31 cellular contexts compared by ENCODE assay signal in the genomic region with DNA sequence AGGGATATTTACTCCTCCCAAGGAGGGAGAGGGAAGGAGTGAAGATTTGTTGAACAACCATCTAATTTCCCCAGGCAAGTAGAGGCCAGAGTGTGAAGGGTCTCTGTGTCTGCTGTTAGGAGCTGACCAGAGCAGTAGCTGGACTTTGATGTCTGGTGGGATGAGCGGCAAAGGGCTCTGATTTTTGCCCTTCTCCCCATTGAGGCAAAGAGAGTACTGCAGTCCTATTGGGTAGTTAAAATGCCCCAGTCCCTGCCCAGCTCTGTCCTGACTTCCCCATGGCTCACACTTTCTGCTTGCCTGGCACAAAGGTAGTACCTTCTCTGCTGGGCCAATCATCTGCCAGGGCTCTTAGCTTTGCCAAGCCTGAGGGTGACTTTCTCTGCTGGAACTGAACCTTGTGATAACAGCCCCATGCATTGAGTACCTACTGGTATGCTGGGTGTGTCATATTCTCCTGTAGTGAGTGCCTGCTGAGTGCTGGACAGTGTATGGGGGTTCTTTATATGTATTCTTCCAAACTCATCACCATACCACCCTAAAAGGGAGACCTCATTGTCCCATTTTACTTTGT.
DNase-seq lines count a peak whose midpoint lies in the region; ATAC-seq, FAIRE-seq and TF ChIP-seq lines count a peak whose summit lies in the region.
"Had no signal": no experiment of that assay in that cellular context is flagged by ENCODE, and none has a peak within 500 bp of the region (broad histone marks: within the 10 kb centered on the region; RNA-seq: fewer than 3 reads in every experiment).

No MANE protein-coding gene starts in this region.

- H3K14ac ChIP-seq in H1 (ENCODE audit: insufficient read length) = no peak overlapping the region

- H4K8ac ChIP-seq in H1 (ENCODE audit: extremely low read depth, insufficient read depth, low read length) = no peak overlapping the region

- no peak for DNase-seq in H1 (ENCODE audit: low read depth in 1 of 2, low spot score in 2 of 2)
- DNase-seq in left lobe of liver (ENCODE audit: low spot score) = no peak
- DNase-seq in sigmoid colon = peak; percentile 43
- DNase-seq in effector memory CD4-positive, alpha-beta T cell = no peak
- no peak for DNase-seq in H4 (ENCODE audit: low spot score)
- DNase-seq in activated CD4-positive, alpha-beta T cell treated with anti-CD3 and anti-CD28 coated beads, Interleukin-2, amount 50 U/mL, for 4 hours = no peak
- DNase-seq: activated CD4-positive, alpha-beta T cell treated with anti-CD3 and anti-CD28 coated beads for 4 hours; activated CD8-positive, alpha-beta memory T cell treated with anti-CD3 and anti-CD28 coated beads for 24 hours; activated T-cell treated with anti-CD3 and anti-CD28 coated beads for 4 hours; BE2C; caudate nucleus; cortex of kidney; endodermal cell; esophagus squamous epithelium; foreskin keratinocyte; Kasumi-1; NCI-H1436; NCI-H2081 treated with DMSO at 0.1 percent for 48 hours; NCI-H226; NCI-H526 treated with DMSO at 0.1 percent for 48 hours; SIG-M5; stimulated activated CD4-positive, alpha-beta T cell treated with anti-CD3 and anti-CD28 coated beads, Interleukin-2, amount 100 ng/mL, for 48 hours; SW 1271; tibial artery had no signal

- no peaks in the 10 kb centered on the region; a peak in 1 of 7 replicates for H3K27me3 ChIP-seq in H1 (replicated peaks in 1 of 4; ENCODE audit: control insufficient read depth in 3 of 4, extremely low read depth in 1 of 4, insufficient read depth in 3 of 4, low read length in 3 of 4)
- no peaks in the 10 kb centered on the region for H3K27me3 ChIP-seq in sigmoid colon
- no peaks in the 10 kb centered on the region for H3K27me3 ChIP-seq in effector memory CD4-positive, alpha-beta T cell (replicated peaks; ENCODE audit: control insufficient read depth, insufficient read depth, low read length, poor library complexity, severe bottlenecking)
- H3K27me3 ChIP-seq: BE2C, esophagus squamous epithelium, tibial artery had no signal

- H3K36me3 ChIP-seq in HEK293 (ENCODE audit: control insufficient read depth in 2 of 2, insufficient read depth in 1 of 2, low read length in 2 of 2) = no peaks in the 10 kb centered on the region
- no peaks in the 10 kb centered on the region for H3K36me3 ChIP-seq in H1 (ENCODE audit: control insufficient read depth in 2 of 4, insufficient read depth in 4 of 4, low read length in 3 of 4)
- no peaks in the 10 kb centered on the region for H3K36me3 ChIP-seq in sigmoid colon
- no peaks in the 10 kb centered on the region for H3K36me3 ChIP-seq in effector memory CD4-positive, alpha-beta T cell (ENCODE audit: control insufficient read depth, insufficient read depth, low read length)
- H3K36me3 ChIP-seq: BE2C, esophagus squamous epithelium, tibial artery had no signal

- H4K91ac ChIP-seq in H1 (replicated peaks; ENCODE audit: insufficient read length, low read length) = no peak overlapping the region

- POLR2A ChIA-PET in HEK293 (lab: Yijun Ruan, JAX) = no interaction called here
- POLR2A ChIA-PET in H1 (lab: Charles Lee; ENCODE audit: partially characterized antibody) = interaction anchor here (1.1 kb wide), 1 partner anchor 11 kb away, joined by 3 read pairs; no protein-coding TSS in a partner anchor

- H4K20me1 ChIP-seq in H1 (replicated peaks in 1 of 2; ENCODE audit: control insufficient read depth in 1 of 2, insufficient read depth in 2 of 2, low read length in 2 of 2) = no peaks in the 10 kb centered on the region

- no peak overlapping the region for H3K56ac ChIP-seq in H1 (replicated peaks; ENCODE audit: insufficient read length, low read depth, low read length)

- H3K4me1 ChIP-seq in HEK293 (ENCODE audit: control insufficient read depth, insufficient read depth, low read length) (no peaks in the 10 kb centered on the region), H1 (replicated peaks in 1 of 4; ENCODE audit: control insufficient read depth in 3 of 4, insufficient read depth in 4 of 4, low read length in 3 of 4) (no peaks in the 10 kb centered on the region; a peak in 1 of 7 replicates), sigmoid colon (peaks cover 0 to 30% (median 6%) of the 10 kb centered on the region in 4 donors)
- H3K4me1 ChIP-seq in effector memory CD4-positive, alpha-beta T cell (ENCODE audit: control insufficient read depth, insufficient read depth, low read length, poor library complexity, severe bottlenecking) = peaks cover 3% of the 10 kb centered on the region
- H3K4me1 ChIP-seq: foreskin keratinocyte had no signal

- H2AK5ac ChIP-seq in H1 (ENCODE audit: low read depth, low read length) = no peak overlapping the region

- H3K23ac ChIP-seq in H1 (ENCODE audit: insufficient read length) = no peak overlapping the region

- CTCF ChIA-PET in HEK293 (lab: Yijun Ruan, JAX) (no interaction called here), H1 (lab: Charles Lee; ENCODE audit: partially characterized antibody) (interaction anchor here (1.1 to 7.8 kb wide), 7 partner anchors 10 to 127 kb away, joined by 3 to 53 read pairs (median 3); no protein-coding TSS in a partner anchor)

- TF ChIP-seq POLR2A in H1 (IDR thresholded peaks at IDR 0.05; ENCODE audit: control extremely low read depth in 1 of 2, low read depth in 2 of 2, low read length in 2 of 2) (no peak), sigmoid colon (IDR thresholded peaks at IDR 0.05) (no peak)

- ATAC-seq in left lobe of liver = peak; percentile 40
- ATAC-seq: foreskin keratinocyte; HCT116; natural killer cell treated with Interleukin-12 subunit alpha and Interleukin-12 subunit beta and Interleukin-15 and Interleukin-18, amount 100 ng/mL, for 72 hours; Panc1 had no signal

- no peak for TF ChIP-seq RAD21 in H1 (IDR thresholded peaks at IDR 0.05 in 1 of 2, conservative IDR thresholded peaks at IDR 0.05 in 1 of 2; ENCODE audit: low read depth in 2 of 2, low read length in 2 of 2)

- intact Hi-C loops in sigmoid colon (cut with DNase I) = no loop called here

- no peak overlapping the region for H3K4me3 ChIP-seq in HEK293 (ENCODE audit: low read depth, low read length)
- H3K4me3 ChIP-seq in H1 (ENCODE audit: extremely low read depth in 1 of 4, insufficient read depth in 2 of 4, low read depth in 3 of 4, low read length in 4 of 4) = no peak overlapping the region
- H3K4me3 ChIP-seq in sigmoid colon = no peak overlapping the region
- H3K4me3 ChIP-seq in effector memory CD4-positive, alpha-beta T cell (ENCODE audit: insufficient read depth, low read depth, low read length, poor library complexity, severe bottlenecking) = no peak overlapping the region
- H3K4me3 ChIP-seq: esophagus squamous epithelium, lung, tibial artery had no signal

- H2BK20ac ChIP-seq in H1 (ENCODE audit: low read length) = no peak overlapping the region

- no peak overlapping the region for H4K5ac ChIP-seq in H1 (ENCODE audit: insufficient read length, low read depth, low read length)

- H2BK15ac ChIP-seq in H1 (ENCODE audit: low read length) = no peak overlapping the region

- H3K18ac ChIP-seq in H1 (ENCODE audit: extremely low read depth, low read length) = no peak overlapping the region

- no peaks in the 10 kb centered on the region for H3K23me2 ChIP-seq in H1 (ENCODE audit: low read depth, low read length)

- no peak overlapping the region for H3K4ac ChIP-seq in H1 (replicated peaks; ENCODE audit: insufficient read length, low read depth, low read length)

- H3K9me3 ChIP-seq in HEK293 (ENCODE audit: control insufficient read depth, insufficient read depth, low read depth, low read length) = no peaks in the 10 kb centered on the region
- no peaks in the 10 kb centered on the region for H3K9me3 ChIP-seq in H1 (ENCODE audit: insufficient read depth in 2 of 2, low read depth in 1 of 2, low read length in 1 of 2)
- H3K9me3 ChIP-seq in sigmoid colon = no peaks in the 10 kb centered on the region
- no peaks in the 10 kb centered on the region for H3K9me3 ChIP-seq in effector memory CD4-positive, alpha-beta T cell (ENCODE audit: control insufficient read depth, low read length)
- H3K9me3 ChIP-seq: BE2C had no signal

- H3K79me2 ChIP-seq in H1 (ENCODE audit: control insufficient read depth in 1 of 2, insufficient read depth in 2 of 2, low read length in 2 of 2) = no peaks in the 10 kb centered on the region

- TF ChIP-seq EP300 in H1 (IDR thresholded peaks at IDR 0.05; ENCODE audit: borderline replicate concordance in 1 of 2, low read depth in 2 of 2, low read length in 2 of 2) (no peak), sigmoid colon (IDR thresholded peaks at IDR 0.05) (no peak)

- no peak overlapping the region for H2BK5ac ChIP-seq in H1 (ENCODE audit: low read depth, low read length)

- no peaks in the 10 kb centered on the region for H3K79me1 ChIP-seq in H1 (ENCODE audit: low read depth, low read length)

- WGBS in H1 (ENCODE audit: extremely low coverage in 1 of 2, insufficient coverage in 1 of 2, insufficient read length in 1 of 2, insufficient replicate concordance in 2 of 2, low coverage in 1 of 2, low lambda C conversion rate in 2 of 2, missing lambda C conversion rate in 1 of 2), 2 experiments = 100% methylated on average over 1 of the region's 1 CpG; no CpG with 5 or more reads in 1 of the 2 experiments
- WGBS in sigmoid colon, 2 donors = 96% methylated on average over 1 of the region's 1 CpG

- H3K27ac ChIP-seq in HEK293 (ENCODE audit: extremely low read depth, low read depth, low read length) = no peak overlapping the region
- no peak overlapping the region for H3K27ac ChIP-seq in H1 (ENCODE audit: low read depth, low read length)
- H3K27ac ChIP-seq in sigmoid colon = no peak overlapping the region
- H3K27ac ChIP-seq in effector memory CD4-positive, alpha-beta T cell (ENCODE audit: insufficient read depth, low read length, poor library complexity, severe bottlenecking) = no peak overlapping the region
- H3K27ac ChIP-seq: esophagus squamous epithelium, foreskin keratinocyte, tibial artery had no signal

- H3K4me2 ChIP-seq in H1 (ENCODE audit: insufficient read depth in 1 of 2, low read depth in 2 of 2, low read length in 2 of 2) = no peak overlapping the region

- TF ChIP-seq CTCF in HEK293 (tag by site-specific recombination; IDR thresholded peaks at IDR 0.05) = no peak
- no peak for TF ChIP-seq CTCF in H1 (IDR thresholded peaks at IDR 0.05; ENCODE audit: control extremely low read depth in 1 of 3, insufficient read depth in 1 of 3, low read depth in 1 of 3, low read length in 3 of 3)
- no peak for TF ChIP-seq CTCF in sigmoid colon (IDR thresholded peaks at IDR 0.05)

- H3K9ac ChIP-seq in H1 (replicated peaks in 1 of 4; ENCODE audit: extremely low read depth in 1 of 4, low read depth in 3 of 4, low read length in 3 of 4) = no peak overlapping the region

- FAIRE-seq in H1 (lab: Jason Lieb, UNC) = no peak
- FAIRE-seq: astrocyte, GM12891 had no signal

- no peak overlapping the region for H2AFZ ChIP-seq in H1 (ENCODE audit: low read length)

- no peak overlapping the region for H2BK120ac ChIP-seq in H1 (replicated peaks; ENCODE audit: low read depth, low read length)

- H2BK12ac ChIP-seq in H1 (ENCODE audit: low read depth, low read length) = 0 out of 2 replicates have a peak overlapping the region, but pooled peaks have one; percentile 12

TF ChIP-seq in H1, 55 proteins besides CTCF, POLR2A, EP300 and RAD21 (continues in another document):
- TF ChIP-seq RFX5 (IDR thresholded peaks at IDR 0.05; ENCODE audit: borderline replicate concordance, low read depth, low read length) (no peak), PHF8 (conservative IDR thresholded peaks at IDR 0.05; ENCODE audit: low read depth, low read length) (no peak), HDAC2 (IDR thresholded peaks at IDR 0.05; ENCODE audit: borderline replicate concordance in 1 of 2, low read depth in 2 of 2, low read length in 2 of 2) (no peak)
